In genomic region chr2:54589340-54590215, GRCh38 we compare ENCODE assay signal across 8 cellular contexts.
DNase-seq lines count a peak whose midpoint lies in the region; ATAC-seq, FAIRE-seq and TF ChIP-seq lines count a peak whose summit lies in the region.

No MANE protein-coding gene starts in this region.

- POLR2A ChIA-PET in activated CD4-positive, alpha-beta memory T cell treated with anti-CD3 and anti-CD28 coated beads, Interleukin-2, amount 10 ng/mL, durations not matched to agents 7 days and 5 days (lab: Charles Lee), result interaction anchor here (0.9 to 2.9 kb wide), 7 partner anchors 9 to 66 kb away, joined by 3 to 29 read pairs (median 8); no protein-coding TSS in a partner anchor

- H3K27me3 Mint-ChIP-seq in activated CD4-positive, alpha-beta memory T cell treated with anti-CD3 and anti-CD28 coated beads, Interleukin-2, amount 10 ng/mL, durations not matched to agents 7 days and 5 days, result no peaks in the 10 kb centered on the region
- H3K27me3 Mint-ChIP-seq in immature natural killer cell (ENCODE audit: low read depth in 3 of 3), result peaks cover 0 to 2% (median 0%) of the 10 kb centered on the region in 3 donors

- no peak for DNase-seq in GM18507 (ENCODE audit: extremely low spot score, insufficient read length, low read depth)
- peak; percentile 51 for DNase-seq in activated CD4-positive, alpha-beta memory T cell treated with anti-CD3 and anti-CD28 coated beads, Interleukin-2, amount 10 ng/mL, durations not matched to agents 7 days and 5 days
- DNase-seq in immature natural killer cell, result no peak
- DNase-seq in GM13977 (ENCODE audit: low spot score), result no peak
- no peak for DNase-seq in activated gamma-delta T cell (lab: John Stamatoyannopoulos, UW)
- DNase-seq in epidermal melanocyte (ENCODE audit: insufficient read length, low spot score), result no peak

- H3K4me1 Mint-ChIP-seq in activated CD4-positive, alpha-beta memory T cell treated with anti-CD3 and anti-CD28 coated beads, Interleukin-2, amount 10 ng/mL, durations not matched to agents 7 days and 5 days, result peaks cover 69% of the 10 kb centered on the region
- H3K4me1 Mint-ChIP-seq in immature natural killer cell, result peaks cover 73 to 80% of the 10 kb centered on the region in 2 donors

- in situ Hi-C loops in GM13977 (cut with MboI; ENCODE audit: low pct_unique_long_range_greater_than_20kb, low sequenced_read_pairs, unreplicated experiment), result no loop called here

- no peaks in the 10 kb centered on the region for H3K9me3 Mint-ChIP-seq in activated CD4-positive, alpha-beta memory T cell treated with anti-CD3 and anti-CD28 coated beads, Interleukin-2, amount 10 ng/mL, durations not matched to agents 7 days and 5 days
- H3K9me3 Mint-ChIP-seq in immature natural killer cell, result no peaks in the 10 kb centered on the region

- peak; percentile 61 for FAIRE-seq in GM18507 (lab: Jason Lieb, UNC)

- H3K36me3 Mint-ChIP-seq in activated CD4-positive, alpha-beta memory T cell treated with anti-CD3 and anti-CD28 coated beads, Interleukin-2, amount 10 ng/mL, durations not matched to agents 7 days and 5 days (ENCODE audit: low read depth), result peaks cover 41% of the 10 kb centered on the region
- H3K36me3 Mint-ChIP-seq in immature natural killer cell, result no peaks in the 10 kb centered on the region

- CTCF ChIA-PET in activated CD4-positive, alpha-beta memory T cell treated with anti-CD3 and anti-CD28 coated beads, Interleukin-2, amount 10 ng/mL, durations not matched to agents 7 days and 5 days (lab: Charles Lee), result interaction anchor here (0.7 to 1.5 kb wide), 4 partner anchors 19 to 482 kb away, joined by 3 to 7 read pairs (median 4); no protein-coding TSS in a partner anchor

- peak overlapping the region; percentile 91 for H3K27ac Mint-ChIP-seq in activated CD4-positive, alpha-beta memory T cell treated with anti-CD3 and anti-CD28 coated beads, Interleukin-2, amount 10 ng/mL, durations not matched to agents 7 days and 5 days
- peak overlapping the region; percentile 0 to 89 (median 84) for H3K27ac Mint-ChIP-seq in immature natural killer cell

- peak overlapping the region; percentile 36 for H3K4me3 Mint-ChIP-seq in activated CD4-positive, alpha-beta memory T cell treated with anti-CD3 and anti-CD28 coated beads, Interleukin-2, amount 10 ng/mL, durations not matched to agents 7 days and 5 days
- peak overlapping the region; percentile 58 to 64 (median 62) for H3K4me3 Mint-ChIP-seq in immature natural killer cell

- no peak for TF ChIP-seq CTCF in GM13977 (IDR thresholded peaks at IDR 0.05; ENCODE audit: extremely low read depth, insufficient read depth, missing control alignments)

- ATAC-seq in HG03095 (IDR thresholded peaks at IDR 0.05; ENCODE audit: unreplicated experiment) (peak; percentile 44), HG03521 (IDR thresholded peaks at IDR 0.05; ENCODE audit: unreplicated experiment) (no peak)
